In the genomic region with DNA sequence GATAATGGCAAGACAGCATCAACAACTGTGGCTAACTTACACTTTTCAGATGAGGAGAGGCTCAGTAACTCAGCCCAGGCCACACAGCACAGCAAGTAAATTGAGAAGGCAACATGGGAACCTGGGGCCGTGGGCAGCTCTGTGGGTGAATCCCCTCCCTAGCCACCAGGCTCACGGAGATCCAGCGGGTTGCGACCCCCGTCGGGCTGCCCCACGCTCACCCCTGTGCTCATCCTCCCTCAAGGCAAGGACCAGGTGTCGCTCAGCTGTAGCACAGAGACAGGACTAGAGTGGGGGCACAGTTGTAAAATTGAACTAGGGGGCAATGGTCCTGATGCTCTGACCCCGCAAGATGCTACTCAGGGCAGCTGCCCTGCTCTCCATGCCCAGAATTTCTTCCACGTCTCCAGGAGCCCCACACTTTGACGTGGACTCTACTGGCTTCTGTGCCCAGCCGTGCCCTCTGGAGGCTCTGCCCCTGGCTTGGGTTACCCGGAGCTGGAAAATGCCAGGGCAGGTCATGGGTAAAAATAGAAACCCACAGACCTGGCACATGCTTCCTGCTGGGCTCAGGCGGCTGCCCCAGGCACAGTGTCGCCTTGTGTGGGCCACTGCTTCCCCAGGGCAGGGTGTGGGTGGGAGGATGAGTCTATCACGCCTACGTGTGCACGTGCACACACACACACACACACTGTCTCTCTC, we compare ENCODE assay signal across 19 cellular contexts. TPM values are rescaled to one million over a fixed set of nuclear protein-coding genes. Genes with fewer than 3 reads are reported as not detected.
DNase-seq lines count a peak whose midpoint lies in the region; ATAC-seq, FAIRE-seq and TF ChIP-seq lines count a peak whose summit lies in the region.
"Had no signal": no experiment of that assay in that cellular context is flagged by ENCODE, and none has a peak within 500 bp of the region (broad histone marks: within the 10 kb centered on the region; RNA-seq: fewer than 3 reads in every experiment).

No MANE protein-coding gene starts in this region.

- no peak overlapping the region for H2BK12ac ChIP-seq in H1 (ENCODE audit: low read depth, low read length)

- no peak for TF ChIP-seq RAD21 in H1 (IDR thresholded peaks at IDR 0.05 in 1 of 2, conservative IDR thresholded peaks at IDR 0.05 in 1 of 2; ENCODE audit: low read depth in 2 of 2, low read length in 2 of 2)

- H3K36me3 ChIP-seq in DND-41 (ENCODE audit: insufficient read depth, low read length) (no peaks in the 10 kb centered on the region), Loucy (ENCODE audit: insufficient read depth, low read length) (peaks cover 5% of the 10 kb centered on the region; the same call in 1 of the 2 replicates), H1 (ENCODE audit: control insufficient read depth in 2 of 4, insufficient read depth in 4 of 4, low read length in 3 of 4) (no peaks in the 10 kb centered on the region)
- H3K36me3 ChIP-seq: BE2C, transverse colon had no signal

- H3K27ac ChIP-seq in DND-41 (ENCODE audit: low read length) = no peak overlapping the region
- no peak overlapping the region for H3K27ac ChIP-seq in H1 (ENCODE audit: low read depth, low read length)
- H3K27ac ChIP-seq: PC-9, transverse colon had no signal

- FAIRE-seq in H1 (lab: Jason Lieb, UNC) = no peak
- FAIRE-seq: small intestine had no signal

- H3K79me2 ChIP-seq in DND-41 (ENCODE audit: insufficient read depth, low read length) = no peaks in the 10 kb centered on the region
- H3K79me2 ChIP-seq in Loucy (ENCODE audit: insufficient read depth, low read length) = peaks cover 59% of the 10 kb centered on the region
- H3K79me2 ChIP-seq in H1 (ENCODE audit: control insufficient read depth in 1 of 2, insufficient read depth in 2 of 2, low read length in 2 of 2) = no peaks in the 10 kb centered on the region

- CTCF ChIA-PET in H1 (lab: Charles Lee; ENCODE audit: partially characterized antibody) = interaction anchor here (1.0 kb wide), 2 partner anchors 10 to 33 kb away, joined by 3 read pairs; no protein-coding TSS in a partner anchor

- no peaks in the 10 kb centered on the region for H3K27me3 ChIP-seq in DND-41 (ENCODE audit: insufficient read depth, low read length, poor library complexity)
- no peaks in the 10 kb centered on the region for H3K27me3 ChIP-seq in Loucy (ENCODE audit: insufficient read depth, low read length, poor library complexity, severe bottlenecking)
- no peaks in the 10 kb centered on the region for H3K27me3 ChIP-seq in H1 (replicated peaks in 1 of 4; ENCODE audit: control insufficient read depth in 3 of 4, extremely low read depth in 1 of 4, insufficient read depth in 3 of 4, low read length in 3 of 4)
- H3K27me3 ChIP-seq: BE2C, transverse colon had no signal

- TF ChIP-seq POLR2A in H1 (IDR thresholded peaks at IDR 0.05; ENCODE audit: control extremely low read depth in 1 of 2, low read depth in 2 of 2, low read length in 2 of 2) = no peak

- H3K79me1 ChIP-seq in H1 (ENCODE audit: low read depth, low read length) = no peaks in the 10 kb centered on the region

- DNase-seq in DND-41 (no peak), H1 (ENCODE audit: low read depth in 1 of 2, low spot score in 2 of 2) (no peak), midbrain (lab: John Stamatoyannopoulos, UW) (no peak), NCI-H2107 (lab: John Stamatoyannopoulos, UW) (no peak), omental fat pad (ENCODE audit: low spot score) (no peak)
- no peak for DNase-seq in natural killer cell treated with Interleukin-12 subunit alpha and Interleukin-12 subunit beta and Interleukin-15 and Interleukin-18, amount 100 ng/mL, for 72 hours (ENCODE audit: low spot score)
- DNase-seq: activated CD8-positive, alpha-beta memory T cell treated with anti-CD3 and anti-CD28 coated beads for 24 hours; amniotic stem cell; BE2C; cerebellar nuclear complex; NCI-H1105 treated with DMSO at 0.1 percent for 48 hours; NCI-H2171 treated with DMSO at 0.1 percent for 48 hours; NCI-H748 treated with DMSO at 0.1 percent for 48 hours; PC-9; small intestine; transverse colon had no signal

- H3K9me3 Mint-ChIP-seq in natural killer cell treated with Interleukin-12 subunit alpha and Interleukin-12 subunit beta and Interleukin-15 and Interleukin-18, amount 100 ng/mL, for 72 hours = no peaks in the 10 kb centered on the region

- H3K23ac ChIP-seq in H1 (ENCODE audit: insufficient read length) = no peak overlapping the region

- H4K5ac ChIP-seq in H1 (ENCODE audit: insufficient read length, low read depth, low read length) = no peak overlapping the region

- H3K9me2 ChIP-seq in Loucy (replicated peaks; ENCODE audit: low read depth, low read length) = no peaks in the 10 kb centered on the region

- no peak overlapping the region for H3K14ac ChIP-seq in H1 (ENCODE audit: insufficient read length)

- peaks cover 6% of the 10 kb centered on the region; the same call in 1 of the 2 replicates for H3F3A ChIP-seq in Loucy (ENCODE audit: low read depth)

- H4K8ac ChIP-seq in H1 (ENCODE audit: extremely low read depth, insufficient read depth, low read length) = no peak overlapping the region

- peaks cover 1 to 24% of the 10 kb centered on the region in 2 donors for H3K4me1 Mint-ChIP-seq in natural killer cell treated with Interleukin-12 subunit alpha and Interleukin-12 subunit beta and Interleukin-15 and Interleukin-18, amount 100 ng/mL, for 72 hours (ENCODE audit: low read depth in 2 of 2)

- no peak overlapping the region for H2BK5ac ChIP-seq in H1 (ENCODE audit: low read depth, low read length)

- no peak overlapping the region for H3K4me2 ChIP-seq in DND-41 (ENCODE audit: insufficient read depth, low read length)
- peak overlapping the region; percentile 65 for H3K4me2 ChIP-seq in Loucy (ENCODE audit: low read depth, low read length, poor library complexity, severe bottlenecking)
- no peak overlapping the region for H3K4me2 ChIP-seq in H1 (ENCODE audit: insufficient read depth in 1 of 2, low read depth in 2 of 2, low read length in 2 of 2)
- H3K4me2 ChIP-seq: PC-9 had no signal

- H3K4ac ChIP-seq in H1 (replicated peaks; ENCODE audit: insufficient read length, low read depth, low read length) = no peak overlapping the region

- H2BK15ac ChIP-seq in H1 (ENCODE audit: low read length) = 0 out of 2 replicates have a peak overlapping the region, but pooled peaks have one; percentile 29

- H2AFZ ChIP-seq in DND-41 (ENCODE audit: low read depth, low read length) (no peak overlapping the region), Loucy (ENCODE audit: low read length) (no peak overlapping the region), H1 (ENCODE audit: low read length) (no peak overlapping the region)
- H2AFZ ChIP-seq: PC-9 had no signal

- no peaks in the 10 kb centered on the region for H3K23me2 ChIP-seq in H1 (ENCODE audit: low read depth, low read length)

- no peak overlapping the region for H4K91ac ChIP-seq in H1 (replicated peaks; ENCODE audit: insufficient read length, low read length)

- H3K4me3 ChIP-seq in DND-41 (ENCODE audit: low read depth in 1 of 2, low read length in 2 of 2) = no peak overlapping the region
- H3K4me3 ChIP-seq in Loucy (ENCODE audit: low read length, poor library complexity, severe bottlenecking) = peak overlapping the region; percentile 39
- H3K4me3 ChIP-seq in H1 (ENCODE audit: extremely low read depth in 1 of 4, insufficient read depth in 2 of 4, low read depth in 3 of 4, low read length in 4 of 4) = no peak overlapping the region
- H3K4me3 ChIP-seq: PC-9, transverse colon had no signal

- WGBS in H1 (ENCODE audit: extremely low coverage in 1 of 2, insufficient coverage in 1 of 2, insufficient read length in 1 of 2, insufficient replicate concordance in 2 of 2, low coverage in 1 of 2, low lambda C conversion rate in 2 of 2, missing lambda C conversion rate in 1 of 2), 2 experiments = 90% methylated on average over 18 of the region's 18 CpGs; no CpG with 5 or more reads in 1 of the 2 experiments

- H3K4me1 ChIP-seq in DND-41 (ENCODE audit: insufficient read depth, low read length) (no peaks in the 10 kb centered on the region), Loucy (ENCODE audit: insufficient read depth, low read length, poor library complexity, severe bottlenecking) (peaks cover 66% of the 10 kb centered on the region), H1 (replicated peaks in 1 of 4; ENCODE audit: control insufficient read depth in 3 of 4, insufficient read depth in 4 of 4, low read length in 3 of 4) (peaks cover 0 to 5% (median 2%) of the 10 kb centered on the region in 4 experiments; a peak in 2 of 7 replicates)
- H3K4me1 ChIP-seq: BE2C, transverse colon had no signal

- POLR2A ChIA-PET in H1 (lab: Charles Lee; ENCODE audit: partially characterized antibody) = no interaction called here

- no peak overlapping the region for H3K56ac ChIP-seq in H1 (replicated peaks; ENCODE audit: insufficient read length, low read depth, low read length)

- TF ChIP-seq CTCF in DND-41 (IDR thresholded peaks at IDR 0.05; ENCODE audit: borderline replicate concordance, extremely low read depth, low read length, poor library complexity, severe bottlenecking) (no peak), Loucy (conservative IDR thresholded peaks at IDR 0.05; ENCODE audit: low read length) (no peak), H1 (IDR thresholded peaks at IDR 0.05; ENCODE audit: control extremely low read depth in 1 of 3, insufficient read depth in 1 of 3, low read depth in 1 of 3, low read length in 3 of 3) (no peak), omental fat pad (IDR thresholded peaks at IDR 0.05) (no peak)

- peak; percentile 31; the same call in 1 of the 3 replicates for ATAC-seq in DND-41 (ENCODE audit: insufficient read depth, low read depth)
- ATAC-seq in natural killer cell treated with Interleukin-12 subunit alpha and Interleukin-12 subunit beta and Interleukin-15 and Interleukin-18, amount 100 ng/mL, for 72 hours = peak; percentile 21 to 61
- no peak for ATAC-seq in GM19397 (IDR thresholded peaks at IDR 0.05; ENCODE audit: unreplicated experiment)
- ATAC-seq in omental fat pad (ENCODE audit: low FRiP score) = no peak
- ATAC-seq: SK-N-SH treated with all-trans-retinoic acid at 6 μM for 48 hours had no signal

- TF ChIP-seq EP300 in H1 (IDR thresholded peaks at IDR 0.05; ENCODE audit: borderline replicate concordance in 1 of 2, low read depth in 2 of 2, low read length in 2 of 2) = no peak

- H2BK120ac ChIP-seq in H1 (replicated peaks; ENCODE audit: low read depth, low read length) = no peak overlapping the region

- H3K9me3 ChIP-seq in DND-41 (ENCODE audit: insufficient read depth, low read length, severe bottlenecking) (no peaks in the 10 kb centered on the region), Loucy (ENCODE audit: insufficient read depth, low read depth, low read length) (no peaks in the 10 kb centered on the region), H1 (ENCODE audit: insufficient read depth in 2 of 2, low read depth in 1 of 2, low read length in 1 of 2) (no peaks in the 10 kb centered on the region)
- H3K9me3 ChIP-seq: BE2C, transverse colon had no signal

- no peaks in the 10 kb centered on the region for H3K36me3 Mint-ChIP-seq in natural killer cell treated with Interleukin-12 subunit alpha and Interleukin-12 subunit beta and Interleukin-15 and Interleukin-18, amount 100 ng/mL, for 72 hours

- peaks cover 0 to 2% of the 10 kb centered on the region in 2 donors for H3K27me3 Mint-ChIP-seq in natural killer cell treated with Interleukin-12 subunit alpha and Interleukin-12 subunit beta and Interleukin-15 and Interleukin-18, amount 100 ng/mL, for 72 hours

- H3K4me3 Mint-ChIP-seq in natural killer cell treated with Interleukin-12 subunit alpha and Interleukin-12 subunit beta and Interleukin-15 and Interleukin-18, amount 100 ng/mL, for 72 hours = no peak overlapping the region

- no peak overlapping the region for H2BK20ac ChIP-seq in H1 (ENCODE audit: low read length)

- no peak overlapping the region for H3K27ac Mint-ChIP-seq in natural killer cell treated with Interleukin-12 subunit alpha and Interleukin-12 subunit beta and Interleukin-15 and Interleukin-18, amount 100 ng/mL, for 72 hours

- no peaks in the 10 kb centered on the region for H4K20me1 ChIP-seq in DND-41 (ENCODE audit: insufficient read depth, low read length)
- no peaks in the 10 kb centered on the region for H4K20me1 ChIP-seq in Loucy (ENCODE audit: insufficient read depth, low read length, poor library complexity, severe bottlenecking)
- peaks cover 1 to 2% of the 10 kb centered on the region in 2 experiments for H4K20me1 ChIP-seq in H1 (replicated peaks in 1 of 2; ENCODE audit: control insufficient read depth in 1 of 2, insufficient read depth in 2 of 2, low read length in 2 of 2)

- no peak overlapping the region for H3K18ac ChIP-seq in H1 (ENCODE audit: extremely low read depth, low read length)

- no peak overlapping the region for H2AK5ac ChIP-seq in H1 (ENCODE audit: low read depth, low read length)

- H3K9ac ChIP-seq in DND-41 (ENCODE audit: low read depth, low read length) (no peak overlapping the region), Loucy (ENCODE audit: low read depth, low read length, poor library complexity, severe bottlenecking) (peak overlapping the region; percentile 66), H1 (replicated peaks in 1 of 4; ENCODE audit: extremely low read depth in 1 of 4, low read depth in 3 of 4, low read length in 3 of 4) (no peak overlapping the region)

RNA-seq across cellular contexts. Expression of a gene that starts 9.0 kb away (rescaled TPM):
- total RNA-seq in H1 (2021; fragmentation: NEBNext Ultra II Directional; extraction: Animal tissue kit (Norgen Biotek cat#: 25700)) = 0.23 and 1.0 TPM in 2 replicates
- polyA plus RNA-seq in H1 (2011; rRNA removed) = 3.5 and 4.0 TPM in 2 replicates
- 2.2 TPM for polyA plus RNA-seq in H1 (2011; cell fraction: cytosol; rRNA removed)
- polyA plus RNA-seq in H1 (2011; cell fraction: nucleus; rRNA removed) = 4.9 TPM
- polyA plus RNA-seq in H1 (2012, experiment 1 of 2) = 1.5 to 2.5 TPM (median 1.6 TPM) in 4 replicates
- 1.6 TPM for polyA plus RNA-seq in H1 (2012, experiment 2 of 2)
- 1.1 TPM for polyA plus RNA-seq in H1 (2013, experiment 1 of 2)
- 0.92 TPM for polyA plus RNA-seq in H1 (2013, experiment 2 of 2)
- polyA minus RNA-seq in H1 (2011; rRNA and poly(A)+ RNA removed) = 1.7 and 2.3 TPM in 2 replicates
- not detected for polyA minus RNA-seq in H1 (2011; cell fraction: cytosol; rRNA and poly(A)+ RNA removed)
- polyA minus RNA-seq in H1 (2011; cell fraction: nucleus; rRNA and poly(A)+ RNA removed) = 0.50 TPM
- 1 to 10 TPM; 3.0 to 3.1 TPM for total RNA-seq in natural killer cell treated with Interleukin-12 subunit alpha and Interleukin-12 subunit beta and Interleukin-15 and Interleukin-18, amount 100 ng/mL, for 72 hours
- 10 to 100 TPM in 1 of 4 donors, 1 to 10 TPM in 3; 3.2 to 12.1 (median 4.4) TPM for total RNA-seq in omental fat pad

RNA-seq across cellular contexts. Expression of a gene that starts 30.4 kb away (rescaled TPM):
- total RNA-seq in H1 (2021; fragmentation: NEBNext Ultra II Directional; extraction: Animal tissue kit (Norgen Biotek cat#: 25700)) = 3.6 and 3.8 TPM in 2 replicates
- 1.9 and 2.3 TPM in 2 replicates for polyA plus RNA-seq in H1 (2011; rRNA removed)
- 2.5 TPM for polyA plus RNA-seq in H1 (2011; cell fraction: cytosol; rRNA removed)
- polyA plus RNA-seq in H1 (2011; cell fraction: nucleus; rRNA removed) = 1.7 TPM
- 3.0 to 3.8 TPM (median 3.4 TPM) in 4 replicates for polyA plus RNA-seq in H1 (2012, experiment 1 of 2)
- polyA plus RNA-seq in H1 (2012, experiment 2 of 2) = 4.3 TPM
- polyA plus RNA-seq in H1 (2013, experiment 1 of 2) = 3.2 TPM
- 3.4 TPM for polyA plus RNA-seq in H1 (2013, experiment 2 of 2)
- polyA minus RNA-seq in H1 (2011; rRNA and poly(A)+ RNA removed) = 2.4 and 2.6 TPM in 2 replicates
- 1.4 TPM for polyA minus RNA-seq in H1 (2011; cell fraction: cytosol; rRNA and poly(A)+ RNA removed)
- 1.2 TPM for polyA minus RNA-seq in H1 (2011; cell fraction: nucleus; rRNA and poly(A)+ RNA removed)
- 1 to 10 TPM; 1.5 to 1.6 TPM for total RNA-seq in natural killer cell treated with Interleukin-12 subunit alpha and Interleukin-12 subunit beta and Interleukin-15 and Interleukin-18, amount 100 ng/mL, for 72 hours
- 10 to 100 TPM; 12.4 to 32.0 (median 15.9) TPM for total RNA-seq in omental fat pad

RNA-seq across cellular contexts. Expression of a gene that starts 41.8 kb away (rescaled TPM):
- 46.6 and 49.0 TPM in 2 replicates for total RNA-seq in H1 (2021; fragmentation: NEBNext Ultra II Directional; extraction: Animal tissue kit (Norgen Biotek cat#: 25700))
- polyA plus RNA-seq in H1 (2011; rRNA removed) = 33.1 and 41.9 TPM in 2 replicates
- polyA plus RNA-seq in H1 (2011; cell fraction: cytosol; rRNA removed) = 29.4 TPM
- polyA plus RNA-seq in H1 (2011; cell fraction: nucleus; rRNA removed) = 35.7 TPM
- 33.8 to 41.7 TPM (median 38.8 TPM) in 4 replicates for polyA plus RNA-seq in H1 (2012, experiment 1 of 2)
- 43.1 TPM for polyA plus RNA-seq in H1 (2012, experiment 2 of 2)
- 26.5 TPM for polyA plus RNA-seq in H1 (2013, experiment 1 of 2)
- 27.2 TPM for polyA plus RNA-seq in H1 (2013, experiment 2 of 2)
- 41.2 and 46.0 TPM in 2 replicates for polyA minus RNA-seq in H1 (2011; rRNA and poly(A)+ RNA removed)
- polyA minus RNA-seq in H1 (2011; cell fraction: cytosol; rRNA and poly(A)+ RNA removed) = 21.4 TPM
- polyA minus RNA-seq in H1 (2011; cell fraction: nucleus; rRNA and poly(A)+ RNA removed) = 20.6 TPM
- total RNA-seq in natural killer cell treated with Interleukin-12 subunit alpha and Interleukin-12 subunit beta and Interleukin-15 and Interleukin-18, amount 100 ng/mL, for 72 hours = 10 to 100 TPM; 44.6 to 63.5 TPM
- 10 to 100 TPM; 19.5 to 32.0 (median 24.1) TPM for total RNA-seq in omental fat pad

Comparison
In these comparisons a context has a peak if more than half of its experiments do, and no peak if none do; other contexts are left out.
1. ATAC-seq: peak in DND-41 (single experiment) and natural killer cell treated with Interleukin-12 subunit alpha and Interleukin-12 subunit beta and Interleukin-15 and Interleukin-18, amount 100 ng/mL, for 72 hours (2 of 2); none in GM19397 (single experiment) and omental fat pad (single experiment).